ENCODE assay signal across 20 cellular contexts in the genomic region with DNA sequence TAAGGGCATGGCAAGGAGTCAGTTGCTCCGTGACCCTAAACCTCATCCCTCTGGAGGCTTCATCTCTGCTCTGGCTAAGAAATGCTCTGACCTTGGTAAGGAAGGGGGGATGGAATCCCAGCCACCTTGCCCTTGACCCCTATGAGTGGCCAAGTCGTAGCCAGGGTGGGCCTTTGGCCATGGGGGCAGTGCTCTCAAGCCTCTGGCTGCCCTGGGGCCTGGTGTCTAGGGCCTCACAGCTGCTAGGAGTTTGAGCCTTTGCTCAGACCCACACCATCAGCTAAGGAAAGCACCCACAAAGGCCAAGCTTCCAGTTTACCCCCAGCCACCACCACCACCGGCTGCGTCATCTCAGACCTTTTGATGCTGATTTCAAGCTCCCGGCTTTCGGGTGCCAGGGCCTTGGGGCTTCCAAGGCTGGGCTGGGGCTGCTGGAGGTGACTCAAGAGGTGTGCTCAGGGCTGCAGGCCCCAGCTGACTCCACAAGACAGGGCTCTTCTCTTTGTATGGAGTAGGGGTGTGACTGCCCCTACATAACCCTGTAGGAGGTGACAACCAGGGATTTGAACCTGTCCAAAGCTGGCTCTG. TPM values are rescaled to one million over a fixed set of nuclear protein-coding genes. Genes with fewer than 3 reads are reported as not detected.
DNase-seq lines count a peak whose midpoint lies in the region; ATAC-seq and TF ChIP-seq lines count a peak whose summit lies in the region.
"Had no signal": no experiment of that assay in that cellular context is flagged by ENCODE, and none has a peak within 500 bp of the region (broad histone marks: within the 10 kb centered on the region; RNA-seq: fewer than 3 reads in every experiment).

No MANE protein-coding gene starts in this region.

- no peak overlapping the region for H3K27ac ChIP-seq in CD4-positive, CD25-positive, alpha-beta regulatory T cell (ENCODE audit: insufficient read depth, low read length, poor library complexity, severe bottlenecking)
- H3K27ac ChIP-seq in sigmoid colon: peak overlapping the region; percentile 86 to 93 (median 90)
- H3K27ac ChIP-seq: 22Rv1, HL-60, pancreas, suprapubic skin had no signal

- no peak for ATAC-seq in activated CD4-positive, alpha-beta T cell treated with anti-CD3 and anti-CD28 coated beads for 36 hours
- ATAC-seq in CD4-positive, CD25-positive, alpha-beta regulatory T cell (ENCODE audit: low read depth in 2 of 2): no peak
- ATAC-seq in activated naive CD4-positive, alpha-beta T cell treated with anti-CD3 and anti-CD28 coated beads, Interleukin-2, amount 50 U/mL, for 72 hours: peak in 1 of 2 donors; percentile 18
- no peak for ATAC-seq in HG03521 (IDR thresholded peaks at IDR 0.05; ENCODE audit: unreplicated experiment)
- ATAC-seq: K562, mucosa of descending colon, pancreas, T-cell had no signal

- intact Hi-C loops in activated CD4-positive, alpha-beta T cell treated with anti-CD3 and anti-CD28 coated beads for 36 hours (cut with DNase I, micrococcal nuclease): loop anchor here (10.0 kb wide), 3 partner anchors 422 to 1292 kb away; a partner anchor contains a TSS
- intact Hi-C loops in sigmoid colon (cut with DNase I): no loop called here

- H3K4me3 Mint-ChIP-seq in activated CD4-positive, alpha-beta T cell treated with anti-CD3 and anti-CD28 coated beads for 36 hours: no peak overlapping the region
- H3K4me3 Mint-ChIP-seq in CD4-positive, CD25-positive, alpha-beta regulatory T cell: peak overlapping the region in 3 of 4 donors; percentile 16 to 45 (median 17)
- H3K4me3 Mint-ChIP-seq: T-cell had no signal

- no peaks in the 10 kb centered on the region for H3K27me3 ChIP-seq in CD4-positive, CD25-positive, alpha-beta regulatory T cell (ENCODE audit: control insufficient read depth, insufficient read depth, low read length)
- H3K27me3 ChIP-seq in sigmoid colon: no peaks in the 10 kb centered on the region
- H3K27me3 ChIP-seq: pancreas, suprapubic skin had no signal

- peaks cover 80% of the 10 kb centered on the region for H3K4me1 Mint-ChIP-seq in activated CD4-positive, alpha-beta T cell treated with anti-CD3 and anti-CD28 coated beads for 36 hours
- peaks cover 11 to 47% (median 32%) of the 10 kb centered on the region in 4 donors for H3K4me1 Mint-ChIP-seq in CD4-positive, CD25-positive, alpha-beta regulatory T cell

- no peak for TF ChIP-seq EP300 in sigmoid colon (IDR thresholded peaks at IDR 0.05)

- H3K36me3 ChIP-seq in CD4-positive, CD25-positive, alpha-beta regulatory T cell (ENCODE audit: control insufficient read depth, insufficient read depth, low read length): no peaks in the 10 kb centered on the region
- no peaks in the 10 kb centered on the region for H3K36me3 ChIP-seq in sigmoid colon
- H3K36me3 ChIP-seq: pancreas, suprapubic skin had no signal

- no peak for TF ChIP-seq CTCF in sigmoid colon (IDR thresholded peaks at IDR 0.05)

- TF ChIP-seq POLR2A in sigmoid colon (IDR thresholded peaks at IDR 0.05): no peak

- DNase-seq in activated CD4-positive, alpha-beta T cell treated with anti-CD3 and anti-CD28 coated beads for 36 hours: peak; percentile 62
- no peak for DNase-seq in activated CD4-positive, alpha-beta T cell treated with anti-CD3 and anti-CD28 coated beads for 4 hours
- no peak for DNase-seq in CD4-positive, CD25-positive, alpha-beta regulatory T cell
- DNase-seq in activated naive CD4-positive, alpha-beta T cell treated with anti-CD3 and anti-CD28 coated beads, Interleukin-2, amount 50 U/mL, for 72 hours (ENCODE audit: low spot score in 2 of 2): peak in 1 of 2 donors; percentile 62
- DNase-seq in sigmoid colon (no peak), DMS 273 treated with DMSO at 0.1 percent for 48 hours (lab: John Stamatoyannopoulos, UW) (no peak), GM19238 (ENCODE audit: insufficient read length, low spot score) (no peak)
- DNase-seq: C1 segment of cervical spinal cord; DND-41; effector CD8-positive, alpha-beta T cell; mucosa of descending colon; NCI-H1048; NCI-H748 treated with DMSO at 0.1 percent for 48 hours; pancreas; T-cell had no signal

- peaks cover 42% of the 10 kb centered on the region for H3K4me1 ChIP-seq in CD4-positive, CD25-positive, alpha-beta regulatory T cell (ENCODE audit: control insufficient read depth, insufficient read depth, low read length, poor library complexity, severe bottlenecking)
- peaks cover 0 to 83% (median 67%) of the 10 kb centered on the region in 4 donors for H3K4me1 ChIP-seq in sigmoid colon
- H3K4me1 ChIP-seq: pancreas had no signal

- peaks cover 3 to 6% of the 10 kb centered on the region in 2 experiments for H3K9me3 ChIP-seq in CD4-positive, CD25-positive, alpha-beta regulatory T cell (ENCODE audit: control insufficient read depth in 2 of 2, low read length in 2 of 2)
- no peaks in the 10 kb centered on the region for H3K9me3 ChIP-seq in sigmoid colon
- H3K9me3 ChIP-seq: mucosa of descending colon, pancreas, suprapubic skin had no signal

- peak overlapping the region; percentile 87 for H3K27ac Mint-ChIP-seq in activated CD4-positive, alpha-beta T cell treated with anti-CD3 and anti-CD28 coated beads for 36 hours
- peak overlapping the region in 2 of 3 donors; percentile 50 to 76 for H3K27ac Mint-ChIP-seq in CD4-positive, CD25-positive, alpha-beta regulatory T cell
- peak overlapping the region; percentile 91 to 97 for H3K27ac Mint-ChIP-seq in activated naive CD4-positive, alpha-beta T cell treated with anti-CD3 and anti-CD28 coated beads, Interleukin-2, amount 50 U/mL, for 72 hours

- POLR2A ChIA-PET in activated CD4-positive, alpha-beta T cell treated with anti-CD3 and anti-CD28 coated beads for 36 hours (lab: Charles Lee): interaction anchor here (0.7 to 3.7 kb wide), 2 partner anchors 13 to 20 kb away, joined by 3 to 40 read pairs; no protein-coding TSS in a partner anchor

- H3K4me3 ChIP-seq in CD4-positive, CD25-positive, alpha-beta regulatory T cell (ENCODE audit: low read depth, low read length): no peak overlapping the region
- peak overlapping the region; percentile 13 to 65 (median 58) for H3K4me3 ChIP-seq in sigmoid colon
- H3K4me3 ChIP-seq: K562, mucosa of descending colon, pancreas, suprapubic skin had no signal

- peaks cover 4% of the 10 kb centered on the region for H3K9me3 Mint-ChIP-seq in activated CD4-positive, alpha-beta T cell treated with anti-CD3 and anti-CD28 coated beads for 36 hours (ENCODE audit: low read depth)
- peaks cover 0 to 12% (median 3%) of the 10 kb centered on the region in 7 donors for H3K9me3 Mint-ChIP-seq in CD4-positive, CD25-positive, alpha-beta regulatory T cell
- peaks cover 5 to 13% of the 10 kb centered on the region in 2 donors for H3K9me3 Mint-ChIP-seq in activated naive CD4-positive, alpha-beta T cell treated with anti-CD3 and anti-CD28 coated beads, Interleukin-2, amount 50 U/mL, for 72 hours

- CTCF ChIA-PET in activated CD4-positive, alpha-beta T cell treated with anti-CD3 and anti-CD28 coated beads for 36 hours (lab: Charles Lee): interaction anchor here (0.6 to 13.9 kb wide), 6 partner anchors 13 to 108 kb away, joined by 3 to 180 read pairs (median 14); a partner anchor contains a TSS

- H3K27me3 Mint-ChIP-seq in activated CD4-positive, alpha-beta T cell treated with anti-CD3 and anti-CD28 coated beads for 36 hours: peaks cover 2% of the 10 kb centered on the region
- peaks cover 4% of the 10 kb centered on the region for H3K27me3 Mint-ChIP-seq in CD4-positive, CD25-positive, alpha-beta regulatory T cell
- H3K27me3 Mint-ChIP-seq: T-cell had no signal

- peaks cover 19% of the 10 kb centered on the region for H3K36me3 Mint-ChIP-seq in activated CD4-positive, alpha-beta T cell treated with anti-CD3 and anti-CD28 coated beads for 36 hours (ENCODE audit: low read depth)
- H3K36me3 Mint-ChIP-seq in CD4-positive, CD25-positive, alpha-beta regulatory T cell: no peaks in the 10 kb centered on the region
- peaks cover 19 to 48% of the 10 kb centered on the region in 2 donors for H3K36me3 Mint-ChIP-seq in activated naive CD4-positive, alpha-beta T cell treated with anti-CD3 and anti-CD28 coated beads, Interleukin-2, amount 50 U/mL, for 72 hours

- 86 to 92% methylated on average over 6 of the region's 6 CpGs for WGBS in sigmoid colon, 2 donors

RNA-seq across cellular contexts. Expression of a gene that starts 3.7 kb away (rescaled TPM):
- total RNA-seq in activated CD4-positive, alpha-beta T cell treated with anti-CD3 and anti-CD28 coated beads for 36 hours: 10 to 100 TPM; 24.8 to 25.5 TPM
- total RNA-seq in CD4-positive, CD25-positive, alpha-beta regulatory T cell: 0.96 TPM
- polyA plus RNA-seq in CD4-positive, CD25-positive, alpha-beta regulatory T cell: 1 to 10 TPM; 2.6 to 5.7 (median 4.9) TPM
- 10 to 100 TPM; 12.9 to 50.0 TPM for total RNA-seq in activated naive CD4-positive, alpha-beta T cell treated with anti-CD3 and anti-CD28 coated beads, Interleukin-2, amount 50 U/mL, for 72 hours
- total RNA-seq in sigmoid colon: 100 to 1,000 TPM; 117 to 178 (median 139) TPM
- polyA plus RNA-seq in sigmoid colon: 1 to 10 TPM; 1.2 to 10.0 (median 4.2) TPM
- total RNA-seq: K562 had no signal
- polyA plus RNA-seq: K562 had no signal

RNA-seq across cellular contexts. Expression of a gene that starts 24.4 kb away (rescaled TPM):
- total RNA-seq in activated CD4-positive, alpha-beta T cell treated with anti-CD3 and anti-CD28 coated beads for 36 hours: under 1 TPM; 0.34 to 0.53 TPM
- total RNA-seq in CD4-positive, CD25-positive, alpha-beta regulatory T cell: not detected
- polyA plus RNA-seq in CD4-positive, CD25-positive, alpha-beta regulatory T cell: not detected
- under 1 TPM; 0.20 to 0.49 TPM for total RNA-seq in activated naive CD4-positive, alpha-beta T cell treated with anti-CD3 and anti-CD28 coated beads, Interleukin-2, amount 50 U/mL, for 72 hours
- total RNA-seq in sigmoid colon: not detected
- not detected for polyA plus RNA-seq in sigmoid colon
- total RNA-seq: K562, mucosa of descending colon, pancreas, suprapubic skin, T-cell had no signal
- polyA plus RNA-seq: K562, pancreas had no signal

RNA-seq across cellular contexts. Expression of a gene that starts 45.6 kb away (rescaled TPM):
- not detected for total RNA-seq in activated CD4-positive, alpha-beta T cell treated with anti-CD3 and anti-CD28 coated beads for 36 hours
- total RNA-seq in CD4-positive, CD25-positive, alpha-beta regulatory T cell: not detected
- not detected for polyA plus RNA-seq in CD4-positive, CD25-positive, alpha-beta regulatory T cell
- not detected for total RNA-seq in activated naive CD4-positive, alpha-beta T cell treated with anti-CD3 and anti-CD28 coated beads, Interleukin-2, amount 50 U/mL, for 72 hours
- not detected for total RNA-seq in sigmoid colon
- not detected for polyA plus RNA-seq in sigmoid colon
- total RNA-seq: K562, mucosa of descending colon, pancreas, suprapubic skin, T-cell had no signal
- polyA plus RNA-seq: K562, pancreas had no signal

RNA-seq across cellular contexts. Expression of a gene that starts 53.4 kb away (rescaled TPM):
- under 1 TPM; 0.75 to 0.93 TPM for total RNA-seq in activated CD4-positive, alpha-beta T cell treated with anti-CD3 and anti-CD28 coated beads for 36 hours
- total RNA-seq in CD4-positive, CD25-positive, alpha-beta regulatory T cell: 0.25 TPM
- under 1 TPM in 3 of 4 donors, not detected in 1; 0.33 to 0.46 (median 0.41) TPM for polyA plus RNA-seq in CD4-positive, CD25-positive, alpha-beta regulatory T cell
- 1 to 10 TPM; 1.2 to 2.3 TPM for total RNA-seq in activated naive CD4-positive, alpha-beta T cell treated with anti-CD3 and anti-CD28 coated beads, Interleukin-2, amount 50 U/mL, for 72 hours
- total RNA-seq in sigmoid colon: under 1 TPM; 0.14 to 0.71 (median 0.52) TPM
- polyA plus RNA-seq in sigmoid colon: 1 to 10 TPM in 2 of 3 donors, under 1 TPM in 1; 0.60 to 2.3 (median 2.0) TPM
